Comparison of ENCODE assay signal across 8 cellular contexts in genomic region chr10:119113805-119114732, GRCh38. TPM values are rescaled to one million over a fixed set of nuclear protein-coding genes. Genes with fewer than 3 reads are reported as not detected.
DNase-seq lines count a peak whose midpoint lies in the region; ATAC-seq, FAIRE-seq and TF ChIP-seq lines count a peak whose summit lies in the region.

No MANE protein-coding gene starts in this region.

- FAIRE-seq in astrocyte (lab: Jason Lieb, UNC): peak; percentile 75
- no peak for FAIRE-seq in GM12891 (lab: Jason Lieb, UNC)

- H3K4me2 ChIP-seq in astrocyte (ENCODE audit: low read length): peak overlapping the region; percentile 25

- no peak for TF ChIP-seq POLR2A in GM12891 (IDR thresholded peaks at IDR 0.05; ENCODE audit: low read depth, low read length)

- H4K20me1 ChIP-seq in astrocyte (ENCODE audit: insufficient read depth, low read length): no peaks in the 10 kb centered on the region

- H3K4me3 Mint-ChIP-seq in astrocyte (ENCODE audit: unreplicated experiment): no peak overlapping the region
- no peak overlapping the region for H3K4me3 Mint-ChIP-seq in naive thymus-derived CD4-positive, alpha-beta T cell

- intact Hi-C loops in naive thymus-derived CD4-positive, alpha-beta T cell (cut with micrococcal nuclease): no loop called here

- no peaks in the 10 kb centered on the region for H3K79me2 ChIP-seq in astrocyte (ENCODE audit: insufficient read depth, low read length)

- POLR2A ChIA-PET in naive thymus-derived CD4-positive, alpha-beta T cell (lab: Charles Lee): no interaction called here

- TF ChIP-seq CTCF in astrocyte (IDR thresholded peaks at IDR 0.05; ENCODE audit: insufficient read depth, low read depth, low read length): no peak

- peak; percentile 29 for ATAC-seq in naive thymus-derived CD4-positive, alpha-beta T cell
- ATAC-seq in GM19455 (IDR thresholded peaks at IDR 0.05; ENCODE audit: unreplicated experiment): no peak

- no peak overlapping the region for H3K4me3 ChIP-seq in astrocyte (ENCODE audit: insufficient read depth, low read depth, low read length)
- H3K4me3 ChIP-seq in naive thymus-derived CD4-positive, alpha-beta T cell (ENCODE audit: low read length): no peak overlapping the region

- CTCF ChIA-PET in naive thymus-derived CD4-positive, alpha-beta T cell (lab: Charles Lee): no interaction called here

- peaks cover 7% of the 10 kb centered on the region for H3K36me3 ChIP-seq in astrocyte (ENCODE audit: insufficient read depth, low read length)
- H3K36me3 ChIP-seq in naive thymus-derived CD4-positive, alpha-beta T cell (ENCODE audit: control insufficient read depth in 2 of 3, insufficient read depth in 3 of 3, low read length in 3 of 3): peaks cover 0 to 36% (median 0%) of the 10 kb centered on the region in 3 experiments

- peaks cover 18% of the 10 kb centered on the region for H3K4me1 Mint-ChIP-seq in astrocyte (ENCODE audit: low read depth, unreplicated experiment)
- H3K4me1 Mint-ChIP-seq in naive thymus-derived CD4-positive, alpha-beta T cell: peaks cover 3 to 14% (median 11%) of the 10 kb centered on the region in 7 donors

- no peak overlapping the region for H2AFZ ChIP-seq in astrocyte (ENCODE audit: low read depth, low read length)

- peaks cover 13% of the 10 kb centered on the region for H3K4me1 ChIP-seq in astrocyte (ENCODE audit: insufficient read depth, low read length)
- no peaks in the 10 kb centered on the region for H3K4me1 ChIP-seq in naive thymus-derived CD4-positive, alpha-beta T cell (ENCODE audit: control insufficient read depth in 2 of 2, insufficient read depth in 2 of 2, low read length in 2 of 2)

- H3K27ac Mint-ChIP-seq in astrocyte (ENCODE audit: unreplicated experiment): peak overlapping the region; percentile 41
- H3K27ac Mint-ChIP-seq in naive thymus-derived CD4-positive, alpha-beta T cell: peak overlapping the region in 6 of 9 donors; percentile 14 to 64 (median 34)

- no peaks in the 10 kb centered on the region for H3K9me3 ChIP-seq in astrocyte (ENCODE audit: insufficient read depth, low read depth, low read length)
- no peaks in the 10 kb centered on the region for H3K9me3 ChIP-seq in naive thymus-derived CD4-positive, alpha-beta T cell (ENCODE audit: control insufficient read depth in 2 of 3, low read length in 3 of 3)

- H3K36me3 Mint-ChIP-seq in astrocyte (ENCODE audit: low read depth, unreplicated experiment): peaks cover 11% of the 10 kb centered on the region
- peaks cover 0 to 30% (median 15%) of the 10 kb centered on the region in 5 donors for H3K36me3 Mint-ChIP-seq in naive thymus-derived CD4-positive, alpha-beta T cell

- peak overlapping the region; percentile 32 for H3K27ac ChIP-seq in astrocyte (ENCODE audit: low read depth, low read length)
- no peak overlapping the region for H3K27ac ChIP-seq in naive thymus-derived CD4-positive, alpha-beta T cell (ENCODE audit: low read depth, low read length)

- no peaks in the 10 kb centered on the region for H3K27me3 Mint-ChIP-seq in astrocyte (ENCODE audit: low read depth, unreplicated experiment)
- no peaks in the 10 kb centered on the region for H3K27me3 Mint-ChIP-seq in naive thymus-derived CD4-positive, alpha-beta T cell

- DNase-seq in AG20443 (ENCODE audit: low spot score) (peak; percentile 90), Kasumi-1 (lab: John Stamatoyannopoulos, UW) (peak; percentile 96 to 97), astrocyte (ENCODE audit: low read depth) (peak; percentile 60), GM12891 (ENCODE audit: insufficient read length, low spot score) (no peak), NCI-H2081 treated with DMSO at 0.1 percent for 48 hours (lab: John Stamatoyannopoulos, UW) (no peak), NCI-H1105 treated with DMSO at 0.1 percent for 48 hours (lab: John Stamatoyannopoulos, UW) (no peak)
- DNase-seq in naive thymus-derived CD4-positive, alpha-beta T cell: no peak

- no peak overlapping the region for H3K9ac ChIP-seq in astrocyte (ENCODE audit: low read length)

- no peaks in the 10 kb centered on the region for H3K27me3 ChIP-seq in astrocyte (ENCODE audit: insufficient read depth, low read length)
- no peaks in the 10 kb centered on the region for H3K27me3 ChIP-seq in naive thymus-derived CD4-positive, alpha-beta T cell (ENCODE audit: control insufficient read depth in 2 of 2, insufficient read depth in 2 of 2, low read length in 2 of 2)

- H3K9me3 Mint-ChIP-seq in astrocyte (ENCODE audit: unreplicated experiment): no peaks in the 10 kb centered on the region
- no peaks in the 10 kb centered on the region for H3K9me3 Mint-ChIP-seq in naive thymus-derived CD4-positive, alpha-beta T cell

TF ChIP-seq in GM12891, 5 proteins besides CTCF, POLR2A, EP300 and RAD21:
- TF ChIP-seq TAF1 (IDR thresholded peaks at IDR 0.05; ENCODE audit: low read depth, low read length): no peak
- no peak for TF ChIP-seq PAX5 (IDR thresholded peaks at IDR 0.05; ENCODE audit: insufficient read depth, low read length, severe bottlenecking)
- no peak for TF ChIP-seq SPI1 (IDR thresholded peaks at IDR 0.05; ENCODE audit: low read depth, low read length)
- TF ChIP-seq POLR2AphosphoS5 (IDR thresholded peaks at IDR 0.05; ENCODE audit: low read depth, low read length): no peak
- TF ChIP-seq POU2F2 (IDR thresholded peaks at IDR 0.05; ENCODE audit: low read depth, low read length): no peak
TF ChIP-seq in GM12891: peak in this region for 0.

RNA-seq across cellular contexts. Expression of gene DENND10, which starts 10.2 kb away (rescaled TPM):
- 39.9 and 41.8 TPM in 2 replicates for total RNA-seq in astrocyte
- 10 to 100 TPM; 22.1 to 41.7 (median 28.8) TPM for total RNA-seq in naive thymus-derived CD4-positive, alpha-beta T cell
- 10 to 100 TPM; 26.3 to 29.1 TPM for polyA plus RNA-seq in naive thymus-derived CD4-positive, alpha-beta T cell
- polyA plus RNA-seq in GM12891 (2012; ENCODE audit: low read depth, missing spikeins): 16.2 TPM

RNA-seq across cellular contexts. Expression of gene EIF3A, which starts 33.5 kb away (rescaled TPM):
- 137 and 146 TPM in 2 replicates for total RNA-seq in astrocyte
- 100 to 1,000 TPM in 2 of 5 experiments, 10 to 100 TPM in 3; 87.8 to 137 (median 96.0) TPM for total RNA-seq in naive thymus-derived CD4-positive, alpha-beta T cell
- 10 to 100 TPM; 40.5 to 60.8 TPM for polyA plus RNA-seq in naive thymus-derived CD4-positive, alpha-beta T cell
- 83.2 TPM for polyA plus RNA-seq in GM12891 (2012; ENCODE audit: low read depth, missing spikeins)

RNA-seq across cellular contexts. Expression of gene SFXN4, which starts 51.4 kb away (rescaled TPM):
- total RNA-seq in astrocyte: 16.7 and 16.9 TPM in 2 replicates
- 10 to 100 TPM; 11.8 to 28.1 (median 23.1) TPM for total RNA-seq in naive thymus-derived CD4-positive, alpha-beta T cell
- 10 to 100 TPM; 19.1 to 27.1 TPM for polyA plus RNA-seq in naive thymus-derived CD4-positive, alpha-beta T cell
- polyA plus RNA-seq in GM12891 (2012; ENCODE audit: low read depth, missing spikeins): 26.1 TPM

Comparison
In these comparisons a context has a peak if more than half of its experiments do, and no peak if none do; other contexts are left out.
1. DNase-seq: peak in AG20443 (single experiment), Kasumi-1 (2 of 2) and astrocyte (single experiment); none in naive thymus-derived CD4-positive, alpha-beta T cell (0 of 9), GM12891 (single experiment), NCI-H2081 treated with DMSO at 0.1 percent for 48 hours (single experiment) and NCI-H1105 treated with DMSO at 0.1 percent for 48 hours (single experiment).